In genomic region chr9:2526071-2526862, GRCh38 we compare ENCODE assay signal across 16 cellular contexts.
"Had no signal": no experiment of that assay in that cellular context is flagged by ENCODE, and none has a peak within 500 bp of the region (broad histone marks: within the 10 kb centered on the region; RNA-seq: fewer than 3 reads in every experiment).

No MANE protein-coding gene starts in this region.

- H3K9me3 ChIP-seq: sigmoid colon, tibial nerve, vagina had no signal

- H3K4me1 ChIP-seq: sigmoid colon, vagina had no signal

- H3K36me3 ChIP-seq: sigmoid colon, tibial nerve, vagina had no signal

- H3K27me3 ChIP-seq: sigmoid colon, tibial nerve, vagina had no signal

- DNase-seq: activated CD4-positive, alpha-beta T cell treated with anti-CD3 and anti-CD28 coated beads, Interleukin-2, amount 10 ng/mL, durations not matched to agents 24 days and 14 days; activated CD8-positive, alpha-beta T cell treated with anti-CD3 and anti-CD28 coated beads for 36 hours; activated naive CD4-positive, alpha-beta T cell; activated naive CD8-positive, alpha-beta T cell treated with anti-CD3 and anti-CD28 coated beads for 36 hours; activated T-cell treated with anti-CD3 and anti-CD28 coated beads, Interleukin-2, amount 50 U/mL, for 1 hour; caudate nucleus; effector memory CD8-positive, alpha-beta T cell; head of caudate nucleus; nucleus accumbens; sigmoid colon; stimulated activated CD4-positive, alpha-beta T cell treated with anti-CD3 and anti-CD28 coated beads, Interleukin-1b, Interleukin-23, amount 100 ng/mL, for 48 hours; stimulated activated CD8-positive, alpha-beta memory T cell treated with anti-CD3 and anti-CD28 coated beads, Interleukin-4, amount 100 ng/mL, for 48 hours; stimulated activated naive CD8-positive, alpha-beta T cell treated with anti-CD3 and anti-CD28 coated beads, Interleukin-15, Interleukin-2, amounts not matched to agents 100 U/mL and 50 U/mL, for 24 hours; T-helper 9 cell had no signal

- H3K4me3 ChIP-seq: sigmoid colon, tibial nerve, vagina had no signal

- H3K27ac ChIP-seq: sigmoid colon, tibial nerve, vagina had no signal
